In genomic region chr6:52529311-52529710, GRCh38 we compare ENCODE assay signal across 26 cellular contexts. TPM values are rescaled to one million over a fixed set of nuclear protein-coding genes. Genes with fewer than 3 reads are reported as not detected.
A peak's percentile ranks its signal among the peaks of the same experiment; 100 is the strongest.
DNase-seq lines count a peak whose midpoint lies in the region; ATAC-seq lines count a peak whose summit lies in the region.
"Had no signal": no experiment of that assay in that cellular context is flagged by ENCODE, and none has a peak within 500 bp of the region (broad histone marks: within the 10 kb centered on the region; RNA-seq: fewer than 3 reads in every experiment).

No MANE protein-coding gene starts in this region.

- H2AK5ac ChIP-seq in mesenchymal stem cell (ENCODE audit: low read length, severe bottlenecking), result peak overlapping the region; percentile 80

- H3K9me3 ChIP-seq in mesenchymal stem cell (ENCODE audit: control insufficient read depth, low read length), result no peaks in the 10 kb centered on the region
- H3K9me3 ChIP-seq: neutrophil, stomach, upper lobe of left lung had no signal

- H3K79me1 ChIP-seq in mesenchymal stem cell (replicated peaks; ENCODE audit: low read length, poor library complexity, severe bottlenecking), result peaks cover 19% of the 10 kb centered on the region

- 99% methylated on average over 8 of the region's 8 CpGs for WGBS in mesenchymal stem cell

- H3K9me3 Mint-ChIP-seq in activated CD4-positive, alpha-beta memory T cell treated with anti-CD3 and anti-CD28 coated beads for 36 hours, result no peaks in the 10 kb centered on the region
- no peaks in the 10 kb centered on the region for H3K9me3 Mint-ChIP-seq in activated CD4-positive, alpha-beta memory T cell treated with anti-CD3 and anti-CD28 coated beads, Interleukin-2, amount 10 ng/mL, durations not matched to agents 7 days and 5 days
- H3K9me3 Mint-ChIP-seq: activated B cell treated with CpG ODN at 0.5 μM for 24 hours; activated naive CD4-positive, alpha-beta T cell treated with anti-CD3 and anti-CD28 coated beads for 36 hours; CD8-positive, alpha-beta memory T cell; dendritic cell treated with granulocyte-macrophage colony-stimulating factor and Interleukin-4, amounts not matched to agents 40 ng/mL and 50 ng/mL, for 4 days had no signal

- no peak overlapping the region for H3K14ac ChIP-seq in mesenchymal stem cell (ENCODE audit: low read length in 2 of 2)

- H2BK15ac ChIP-seq in mesenchymal stem cell (ENCODE audit: low read depth, poor library complexity, severe bottlenecking), result no peak overlapping the region

- H3K36me3 ChIP-seq in mesenchymal stem cell (ENCODE audit: control insufficient read depth in 1 of 2, insufficient read depth in 2 of 2, low read depth in 1 of 2, low read length in 2 of 2), result peaks cover 40 to 84% of the 10 kb centered on the region in 2 experiments
- H3K36me3 ChIP-seq: cardiac muscle cell, neutrophil had no signal

- H3K4ac ChIP-seq in mesenchymal stem cell (ENCODE audit: low read depth in 1 of 2, low read length in 2 of 2), result no peak overlapping the region

- no peak overlapping the region for H4K91ac ChIP-seq in mesenchymal stem cell (ENCODE audit: low read length)

- DNase-seq in activated CD4-positive, alpha-beta memory T cell treated with anti-CD3 and anti-CD28 coated beads for 36 hours, result peak; percentile 55
- no peak for DNase-seq in activated CD4-positive, alpha-beta memory T cell treated with anti-CD3 and anti-CD28 coated beads, Interleukin-2, amount 10 ng/mL, durations not matched to agents 7 days and 5 days
- DNase-seq in mesenchymal stem cell, result no peak
- no peak for DNase-seq in Right ventricle myocardium superior
- DNase-seq in T1000 (lab: John Stamatoyannopoulos, UW), result no peak
- DNase-seq in NCI-H82 (lab: John Stamatoyannopoulos, UW), result no peak
- DNase-seq: 8988T; activated B cell treated with CpG ODN at 0.5 μM for 24 hours; activated naive CD4-positive, alpha-beta T cell treated with anti-CD3 and anti-CD28 coated beads for 36 hours; activated T-cell treated with anti-CD3 and anti-CD28 coated beads, Interleukin-2, amount 50 U/mL, for 1 hour; anterior cingulate cortex; CD8-positive, alpha-beta memory T cell; DMS153; NCI-H1417; NCI-H2107; stimulated activated CD4-positive, alpha-beta T cell treated with anti-CD3 and anti-CD28 coated beads, Interleukin-4, amount 100 ng/mL, for 1 hour; stomach; upper lobe of left lung had no signal

- H3K9ac ChIP-seq in mesenchymal stem cell (ENCODE audit: low read length), result no peak overlapping the region

- H3K23ac ChIP-seq in mesenchymal stem cell (ENCODE audit: low read length in 2 of 2), result peak overlapping the region in 1 of 2 experiments; percentile 47

- H3K4me3 Mint-ChIP-seq in activated CD4-positive, alpha-beta memory T cell treated with anti-CD3 and anti-CD28 coated beads for 36 hours, result no peak overlapping the region
- H3K4me3 Mint-ChIP-seq in activated CD4-positive, alpha-beta memory T cell treated with anti-CD3 and anti-CD28 coated beads, Interleukin-2, amount 10 ng/mL, durations not matched to agents 7 days and 5 days, result no peak overlapping the region
- H3K4me3 Mint-ChIP-seq: activated B cell treated with CpG ODN at 0.5 μM for 24 hours; activated naive CD4-positive, alpha-beta T cell treated with anti-CD3 and anti-CD28 coated beads for 36 hours; CD8-positive, alpha-beta memory T cell; dendritic cell treated with granulocyte-macrophage colony-stimulating factor and Interleukin-4, amounts not matched to agents 40 ng/mL and 50 ng/mL, for 4 days had no signal

- no peak overlapping the region for H3K27ac Mint-ChIP-seq in activated CD4-positive, alpha-beta memory T cell treated with anti-CD3 and anti-CD28 coated beads for 36 hours
- H3K27ac Mint-ChIP-seq in activated CD4-positive, alpha-beta memory T cell treated with anti-CD3 and anti-CD28 coated beads, Interleukin-2, amount 10 ng/mL, durations not matched to agents 7 days and 5 days, result no peak overlapping the region
- H3K27ac Mint-ChIP-seq: activated B cell treated with CpG ODN at 0.5 μM for 24 hours; activated naive CD4-positive, alpha-beta T cell treated with anti-CD3 and anti-CD28 coated beads for 36 hours; dendritic cell treated with granulocyte-macrophage colony-stimulating factor and Interleukin-4, amounts not matched to agents 40 ng/mL and 50 ng/mL, for 4 days had no signal

- no peak overlapping the region for H4K8ac ChIP-seq in mesenchymal stem cell (ENCODE audit: low read length)

- H3K4me1 Mint-ChIP-seq in activated CD4-positive, alpha-beta memory T cell treated with anti-CD3 and anti-CD28 coated beads for 36 hours (ENCODE audit: low read depth), result peaks cover 7% of the 10 kb centered on the region
- peaks cover 4% of the 10 kb centered on the region for H3K4me1 Mint-ChIP-seq in activated CD4-positive, alpha-beta memory T cell treated with anti-CD3 and anti-CD28 coated beads, Interleukin-2, amount 10 ng/mL, durations not matched to agents 7 days and 5 days

- POLR2A ChIA-PET in activated CD4-positive, alpha-beta memory T cell treated with anti-CD3 and anti-CD28 coated beads for 36 hours (lab: Charles Lee), result no interaction called here
- POLR2A ChIA-PET in activated CD4-positive, alpha-beta memory T cell treated with anti-CD3 and anti-CD28 coated beads, Interleukin-2, amount 10 ng/mL, durations not matched to agents 7 days and 5 days (lab: Charles Lee), result no interaction called here

- intact Hi-C loops in activated CD4-positive, alpha-beta memory T cell treated with anti-CD3 and anti-CD28 coated beads for 36 hours (cut with micrococcal nuclease), result no loop called here
- intact Hi-C loops in Right ventricle myocardium superior (cut with DNase I), result no loop called here

- H3K27ac ChIP-seq in mesenchymal stem cell (ENCODE audit: low read length, poor library complexity, severe bottlenecking), result no peak overlapping the region
- H3K27ac ChIP-seq: cardiac muscle cell, HL-60, neutrophil, stomach, upper lobe of left lung had no signal

- no peak overlapping the region for H2BK12ac ChIP-seq in mesenchymal stem cell (ENCODE audit: low read length in 2 of 2)

- H3K36me3 Mint-ChIP-seq in activated CD4-positive, alpha-beta memory T cell treated with anti-CD3 and anti-CD28 coated beads for 36 hours, result peaks cover 2% of the 10 kb centered on the region
- H3K36me3 Mint-ChIP-seq in activated CD4-positive, alpha-beta memory T cell treated with anti-CD3 and anti-CD28 coated beads, Interleukin-2, amount 10 ng/mL, durations not matched to agents 7 days and 5 days (ENCODE audit: low read depth), result no peaks in the 10 kb centered on the region

- no peak overlapping the region for H2BK5ac ChIP-seq in mesenchymal stem cell (ENCODE audit: low read depth, low read length, poor library complexity, severe bottlenecking)

- no peak overlapping the region for H2BK120ac ChIP-seq in mesenchymal stem cell (ENCODE audit: low read depth, low read length)

- CTCF ChIA-PET in activated CD4-positive, alpha-beta memory T cell treated with anti-CD3 and anti-CD28 coated beads for 36 hours (lab: Charles Lee), result no interaction called here
- CTCF ChIA-PET in activated CD4-positive, alpha-beta memory T cell treated with anti-CD3 and anti-CD28 coated beads, Interleukin-2, amount 10 ng/mL, durations not matched to agents 7 days and 5 days (lab: Charles Lee), result no interaction called here

- ATAC-seq in GM21529 (IDR thresholded peaks at IDR 0.05; ENCODE audit: unreplicated experiment) (peak; percentile 78), HG03521 (IDR thresholded peaks at IDR 0.05; ENCODE audit: unreplicated experiment) (peak; percentile 67), Right ventricle myocardium superior (ENCODE audit: poor library complexity) (no peak)

- H2AFZ ChIP-seq in mesenchymal stem cell (ENCODE audit: low read depth, low read length), result no peak overlapping the region

- H3K27me3 ChIP-seq in mesenchymal stem cell (ENCODE audit: control insufficient read depth in 1 of 2, insufficient read depth in 1 of 2, low read length in 2 of 2), result no peaks in the 10 kb centered on the region
- H3K27me3 ChIP-seq: cardiac muscle cell, neutrophil, stomach, upper lobe of left lung had no signal

- no peak overlapping the region for H3K18ac ChIP-seq in mesenchymal stem cell (ENCODE audit: low read depth in 1 of 2, low read length in 2 of 2)

- no peak overlapping the region for H3K4me3 ChIP-seq in mesenchymal stem cell (ENCODE audit: insufficient read depth in 1 of 2, low read depth in 1 of 2, low read length in 2 of 2)
- H3K4me3 ChIP-seq: cardiac muscle cell, lung, smooth muscle cell, stomach, upper lobe of left lung had no signal

- no peak overlapping the region for H3K4me2 ChIP-seq in mesenchymal stem cell (ENCODE audit: low read length, poor library complexity, severe bottlenecking)
- H3K4me2 ChIP-seq: smooth muscle cell had no signal

- peaks cover 20% of the 10 kb centered on the region for H3K4me1 ChIP-seq in mesenchymal stem cell (ENCODE audit: control insufficient read depth, insufficient read depth, low read depth, low read length)
- H3K4me1 ChIP-seq: upper lobe of left lung had no signal

- no peaks in the 10 kb centered on the region for H3K27me3 Mint-ChIP-seq in activated CD4-positive, alpha-beta memory T cell treated with anti-CD3 and anti-CD28 coated beads for 36 hours
- no peaks in the 10 kb centered on the region for H3K27me3 Mint-ChIP-seq in activated CD4-positive, alpha-beta memory T cell treated with anti-CD3 and anti-CD28 coated beads, Interleukin-2, amount 10 ng/mL, durations not matched to agents 7 days and 5 days
- H3K27me3 Mint-ChIP-seq: activated B cell treated with CpG ODN at 0.5 μM for 24 hours; dendritic cell treated with granulocyte-macrophage colony-stimulating factor and Interleukin-4, amounts not matched to agents 40 ng/mL and 50 ng/mL, for 4 days had no signal

RNA-seq across cellular contexts. Expression of gene TRAM2, which starts 47.5 kb away (rescaled TPM):
- total RNA-seq in activated CD4-positive, alpha-beta memory T cell treated with anti-CD3 and anti-CD28 coated beads for 36 hours, result 1 to 10 TPM; 2.4 to 2.6 TPM
- 1 to 10 TPM; 5.7 to 6.5 TPM for total RNA-seq in activated CD4-positive, alpha-beta memory T cell treated with anti-CD3 and anti-CD28 coated beads, Interleukin-2, amount 10 ng/mL, durations not matched to agents 7 days and 5 days
- 133 TPM for polyA plus RNA-seq in mesenchymal stem cell (2013, experiment 1 of 2)
- polyA plus RNA-seq in mesenchymal stem cell (2013, experiment 2 of 2), result 130 TPM
- total RNA-seq in Right ventricle myocardium superior, result 11.0 TPM
